ENCODE assay signal across 19 cellular contexts in genomic region chr1:187433598-187433997, GRCh38.
"Had no signal": no experiment of that assay in that cellular context is flagged by ENCODE, and none has a peak within 500 bp of the region (broad histone marks: within the 10 kb centered on the region; RNA-seq: fewer than 3 reads in every experiment).

No MANE protein-coding gene starts in this region.

- H3K27me3 Mint-ChIP-seq: activated CD4-positive, alpha-beta T cell treated with anti-CD3 and anti-CD28 coated beads, Interleukin-2, amount 10 ng/mL, durations not matched to agents 7 days and 5 days; activated naive CD8-positive, alpha-beta T cell; dendritic cell treated with granulocyte-macrophage colony-stimulating factor and Interleukin-4, amounts not matched to agents 40 ng/mL and 50 ng/mL, for 4 days had no signal

- DNase-seq: activated CD4-positive, alpha-beta T cell treated with anti-CD3 and anti-CD28 coated beads, Interleukin-2, amount 10 ng/mL, durations not matched to agents 7 days and 5 days; activated CD8-positive, alpha-beta memory T cell treated with anti-CD3 and anti-CD28 coated beads, Interleukin-2, amount 50 U/mL, for 48 hours; activated gamma-delta T cell treated with Interleukin-2 at 50 U/mL for 16 hours; activated T-cell treated with anti-CD3 and anti-CD28 coated beads, Interleukin-2, amount 50 U/mL, for 72 hours; cerebellar nuclear complex; effector memory CD4-positive, alpha-beta T cell; islet precursor cell; midbrain; pancreas; stimulated activated CD4-positive, alpha-beta T cell treated with anti-CD3 and anti-CD28 coated beads, Interleukin-12 subunit alpha, Interleukin-12 subunit beta, amount 100 ng/mL, for 4 hours; stimulated activated CD4-positive, alpha-beta T cell treated with anti-CD3 and anti-CD28 coated beads, Interleukin-2, amount 100 ng/mL, for 24 hours; T-helper 2 cell had no signal

- H2AFZ ChIP-seq: neural progenitor cell had no signal

- H3K36me3 ChIP-seq: breast epithelium, neural progenitor cell, pancreas, thoracic aorta had no signal

- H3K4me3 ChIP-seq: breast epithelium, neural progenitor cell, pancreas, thoracic aorta had no signal

- H3K27ac ChIP-seq: breast epithelium, neural progenitor cell, pancreas, thoracic aorta had no signal

- H3K4me2 ChIP-seq: neural progenitor cell had no signal

- ATAC-seq: activated T-cell treated with anti-CD3 and anti-CD28 coated beads, Interleukin-2, amount 50 U/mL, for 72 hours; left lobe of liver; pancreas; sciatic nerve had no signal

- H3K27ac Mint-ChIP-seq: activated CD4-positive, alpha-beta T cell treated with anti-CD3 and anti-CD28 coated beads, Interleukin-2, amount 10 ng/mL, durations not matched to agents 7 days and 5 days; activated naive CD8-positive, alpha-beta T cell; activated T-cell treated with anti-CD3 and anti-CD28 coated beads, Interleukin-2, amount 50 U/mL, for 72 hours; dendritic cell treated with granulocyte-macrophage colony-stimulating factor and Interleukin-4, amounts not matched to agents 40 ng/mL and 50 ng/mL, for 4 days; neural progenitor cell had no signal

- H3K4me3 Mint-ChIP-seq: activated CD4-positive, alpha-beta T cell treated with anti-CD3 and anti-CD28 coated beads, Interleukin-2, amount 10 ng/mL, durations not matched to agents 7 days and 5 days; activated naive CD8-positive, alpha-beta T cell; activated T-cell treated with anti-CD3 and anti-CD28 coated beads, Interleukin-2, amount 50 U/mL, for 72 hours; dendritic cell treated with granulocyte-macrophage colony-stimulating factor and Interleukin-4, amounts not matched to agents 40 ng/mL and 50 ng/mL, for 4 days; neural progenitor cell had no signal

- H3K9me3 ChIP-seq: breast epithelium, pancreas, thoracic aorta had no signal

- H3K9me3 Mint-ChIP-seq: activated CD4-positive, alpha-beta T cell treated with anti-CD3 and anti-CD28 coated beads, Interleukin-2, amount 10 ng/mL, durations not matched to agents 7 days and 5 days; activated T-cell treated with anti-CD3 and anti-CD28 coated beads, Interleukin-2, amount 50 U/mL, for 72 hours; neural progenitor cell had no signal

- H3K4me1 ChIP-seq: breast epithelium, neural progenitor cell, pancreas had no signal

- H3K36me3 Mint-ChIP-seq: activated naive CD8-positive, alpha-beta T cell; neural progenitor cell had no signal

- H3K4me1 Mint-ChIP-seq: activated CD4-positive, alpha-beta T cell treated with anti-CD3 and anti-CD28 coated beads, Interleukin-2, amount 10 ng/mL, durations not matched to agents 7 days and 5 days; neural progenitor cell had no signal

- H3K27me3 ChIP-seq: breast epithelium, neural progenitor cell, pancreas had no signal

- H3K9ac ChIP-seq: neural progenitor cell had no signal
